In the genomic region with DNA sequence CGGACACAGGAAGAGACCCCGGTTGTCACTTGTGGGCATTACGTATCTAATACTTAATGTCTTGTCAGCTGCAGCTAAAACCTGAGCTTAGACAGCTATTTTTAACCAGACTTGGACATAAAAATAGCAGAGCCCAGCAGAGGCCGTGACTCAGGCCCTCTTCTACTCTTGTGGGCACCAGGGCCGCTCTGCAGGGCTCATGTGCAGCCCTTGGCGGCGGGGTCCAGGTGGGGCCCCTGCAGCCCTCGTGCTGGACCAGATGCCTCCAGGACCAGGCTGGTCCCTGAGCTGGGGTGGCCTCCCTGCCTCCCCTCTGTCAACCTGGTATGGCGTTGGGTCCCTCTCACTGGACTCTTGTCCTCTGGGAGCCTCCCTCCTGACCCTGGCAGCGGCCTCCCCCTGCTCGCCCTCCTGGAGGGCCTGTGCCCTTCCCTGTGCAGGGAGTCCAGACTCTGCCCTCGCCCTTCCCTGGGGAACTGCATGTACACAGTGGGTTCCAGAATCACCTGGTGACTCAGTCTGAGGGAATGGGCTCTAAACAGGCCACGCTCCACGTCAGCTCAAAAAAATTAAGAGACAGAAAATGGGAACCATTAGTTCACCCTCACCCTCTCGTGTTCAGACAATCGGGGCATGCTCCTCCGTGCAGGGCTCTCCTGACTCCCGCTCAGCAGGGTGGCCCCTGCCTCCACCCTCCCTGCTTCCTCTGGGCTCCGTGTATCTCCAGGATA, we compare ENCODE assay signal across 1 cellular context.
TF ChIP-seq lines count a peak whose summit lies in the region.

No MANE protein-coding gene starts in this region.

TF ChIP-seq in HCT116, 20 proteins besides CTCF, POLR2A, EP300 and RAD21 (continued from another document):
- TF ChIP-seq JUND (IDR thresholded peaks at IDR 0.05), result peak; percentile 30; the same call in 1 of the 2 replicates
- TF ChIP-seq SIN3A (IDR thresholded peaks at IDR 0.05; ENCODE audit: low read depth), result no peak
- no peak for TF ChIP-seq EZH2 (IDR thresholded peaks at IDR 0.05)
- TF ChIP-seq YY1 (IDR thresholded peaks at IDR 0.05; ENCODE audit: extremely low read depth, insufficient replicate concordance, low read depth, low read length), result no peak
- TF ChIP-seq TCF7L2 (IDR thresholded peaks at IDR 0.05; ENCODE audit: borderline replicate concordance, extremely low read depth, insufficient read depth, insufficient read length), result no peak
- TF ChIP-seq FOSL1 (IDR thresholded peaks at IDR 0.05; ENCODE audit: low read depth), result peak; percentile 43; the same call in 1 of the 2 replicates
- no peak for TF ChIP-seq ELF1 (IDR thresholded peaks at IDR 0.05; ENCODE audit: borderline replicate concordance, low read depth)
- TF ChIP-seq, protein P1, sequence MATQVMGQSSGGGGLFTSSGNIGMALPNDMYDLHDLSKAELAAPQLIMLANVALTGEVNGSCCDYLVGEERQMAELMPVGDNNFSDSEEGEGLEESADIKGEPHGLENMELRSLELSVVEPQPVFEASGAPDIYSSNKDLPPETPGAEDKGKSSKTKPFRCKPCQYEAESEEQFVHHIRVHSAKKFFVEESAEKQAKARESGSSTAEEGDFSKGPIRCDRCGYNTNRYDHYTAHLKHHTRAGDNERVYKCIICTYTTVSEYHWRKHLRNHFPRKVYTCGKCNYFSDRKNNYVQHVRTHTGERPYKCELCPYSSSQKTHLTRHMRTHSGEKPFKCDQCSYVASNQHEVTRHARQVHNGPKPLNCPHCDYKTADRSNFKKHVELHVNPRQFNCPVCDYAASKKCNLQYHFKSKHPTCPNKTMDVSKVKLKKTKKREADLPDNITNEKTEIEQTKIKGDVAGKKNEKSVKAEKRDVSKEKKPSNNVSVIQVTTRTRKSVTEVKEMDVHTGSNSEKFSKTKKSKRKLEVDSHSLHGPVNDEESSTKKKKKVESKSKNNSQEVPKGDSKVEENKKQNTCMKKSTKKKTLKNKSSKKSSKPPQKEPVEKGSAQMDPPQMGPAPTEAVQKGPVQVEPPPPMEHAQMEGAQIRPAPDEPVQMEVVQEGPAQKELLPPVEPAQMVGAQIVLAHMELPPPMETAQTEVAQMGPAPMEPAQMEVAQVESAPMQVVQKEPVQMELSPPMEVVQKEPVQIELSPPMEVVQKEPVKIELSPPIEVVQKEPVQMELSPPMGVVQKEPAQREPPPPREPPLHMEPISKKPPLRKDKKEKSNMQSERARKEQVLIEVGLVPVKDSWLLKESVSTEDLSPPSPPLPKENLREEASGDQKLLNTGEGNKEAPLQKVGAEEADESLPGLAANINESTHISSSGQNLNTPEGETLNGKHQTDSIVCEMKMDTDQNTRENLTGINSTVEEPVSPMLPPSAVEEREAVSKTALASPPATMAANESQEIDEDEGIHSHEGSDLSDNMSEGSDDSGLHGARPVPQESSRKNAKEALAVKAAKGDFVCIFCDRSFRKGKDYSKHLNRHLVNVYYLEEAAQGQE (IDR thresholded peaks at IDR 0.05; ENCODE audit: low read depth), result no peak
- TF ChIP-seq ZNF274 (IDR thresholded peaks at IDR 0.05; ENCODE audit: low read depth, low read length), result no peak
- TF ChIP-seq, protein P2, sequence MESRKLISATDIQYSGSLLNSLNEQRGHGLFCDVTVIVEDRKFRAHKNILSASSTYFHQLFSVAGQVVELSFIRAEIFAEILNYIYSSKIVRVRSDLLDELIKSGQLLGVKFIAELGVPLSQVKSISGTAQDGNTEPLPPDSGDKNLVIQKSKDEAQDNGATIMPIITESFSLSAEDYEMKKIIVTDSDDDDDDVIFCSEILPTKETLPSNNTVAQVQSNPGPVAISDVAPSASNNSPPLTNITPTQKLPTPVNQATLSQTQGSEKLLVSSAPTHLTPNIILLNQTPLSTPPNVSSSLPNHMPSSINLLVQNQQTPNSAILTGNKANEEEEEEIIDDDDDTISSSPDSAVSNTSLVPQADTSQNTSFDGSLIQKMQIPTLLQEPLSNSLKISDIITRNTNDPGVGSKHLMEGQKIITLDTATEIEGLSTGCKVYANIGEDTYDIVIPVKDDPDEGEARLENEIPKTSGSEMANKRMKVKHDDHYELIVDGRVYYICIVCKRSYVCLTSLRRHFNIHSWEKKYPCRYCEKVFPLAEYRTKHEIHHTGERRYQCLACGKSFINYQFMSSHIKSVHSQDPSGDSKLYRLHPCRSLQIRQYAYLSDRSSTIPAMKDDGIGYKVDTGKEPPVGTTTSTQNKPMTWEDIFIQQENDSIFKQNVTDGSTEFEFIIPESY (IDR thresholded peaks at IDR 0.05; ENCODE audit: extremely low read depth, insufficient replicate concordance, low read length), result no peak
- TF ChIP-seq, protein P3, sequence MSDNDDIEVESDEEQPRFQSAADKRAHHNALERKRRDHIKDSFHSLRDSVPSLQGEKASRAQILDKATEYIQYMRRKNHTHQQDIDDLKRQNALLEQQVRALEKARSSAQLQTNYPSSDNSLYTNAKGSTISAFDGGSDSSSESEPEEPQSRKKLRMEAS (IDR thresholded peaks at IDR 0.05), result no peak
- TF ChIP-seq EZH2phosphoT487 (IDR thresholded peaks at IDR 0.05; ENCODE audit: borderline replicate concordance), result no peak
- TF ChIP-seq CBX3 (IDR thresholded peaks at IDR 0.05; ENCODE audit: low read depth), result no peak
